ENCODE assay signal across 8 cellular contexts in genomic region chr10:95290446-95290800, GRCh38.
DNase-seq lines count a peak whose midpoint lies in the region; ATAC-seq lines count a peak whose summit lies in the region.

No MANE protein-coding gene starts in this region.

- DNase-seq in middle frontal gyrus (ENCODE audit: extremely low spot score, low spot score) (no peak), hippocampal formation (lab: John Stamatoyannopoulos, UW) (no peak), amygdala (lab: John Stamatoyannopoulos, UW) (no peak)

- H3K4me3 ChIP-seq in iPS-20b (ENCODE audit: low read length): peak overlapping the region; percentile 77
- H3K4me3 ChIP-seq in subcutaneous abdominal adipose tissue (ENCODE audit: low read depth in 1 of 5, low read length in 5 of 5): peak overlapping the region; percentile 72 to 92 (median 87)

- ATAC-seq in GM19035 (IDR thresholded peaks at IDR 0.05; ENCODE audit: unreplicated experiment) (peak; percentile 4), HG03064 (IDR thresholded peaks at IDR 0.05; ENCODE audit: low read depth, unreplicated experiment) (peak; percentile 4)

- H3K4me1 Mint-ChIP-seq in activated naive CD8-positive, alpha-beta T cell (ENCODE audit: low read depth): peaks cover 10% of the 10 kb centered on the region

- H3K36me3 Mint-ChIP-seq in activated naive CD8-positive, alpha-beta T cell: peaks cover 2% of the 10 kb centered on the region

- H3K27me3 ChIP-seq in iPS-20b (ENCODE audit: insufficient read depth, low read length) (peaks cover 42% of the 10 kb centered on the region), subcutaneous abdominal adipose tissue (ENCODE audit: control insufficient read depth in 5 of 5, insufficient read depth in 4 of 5, low read length in 5 of 5) (no peaks in the 10 kb centered on the region)

- H3K4me1 ChIP-seq in iPS-20b (ENCODE audit: insufficient read depth, low read length): peaks cover 39% of the 10 kb centered on the region
- H3K4me1 ChIP-seq in subcutaneous abdominal adipose tissue (ENCODE audit: control insufficient read depth in 5 of 5, insufficient read depth in 5 of 5, low read length in 5 of 5): peaks cover 5 to 52% (median 47%) of the 10 kb centered on the region in 5 donors

- H3K27me3 Mint-ChIP-seq in activated naive CD8-positive, alpha-beta T cell: peaks cover 35% of the 10 kb centered on the region

- no peaks in the 10 kb centered on the region for H3K9me3 Mint-ChIP-seq in activated naive CD8-positive, alpha-beta T cell (ENCODE audit: low read depth)

- H3K4me3 Mint-ChIP-seq in activated naive CD8-positive, alpha-beta T cell: peak overlapping the region; percentile 75

- H3K9ac ChIP-seq in iPS-20b (ENCODE audit: low read depth, low read length): peak overlapping the region; percentile 77
- peak overlapping the region in 4 of 5 donors; percentile 44 to 84 (median 83) for H3K9ac ChIP-seq in subcutaneous abdominal adipose tissue (ENCODE audit: low read length in 5 of 5)

- H3K36me3 ChIP-seq in iPS-20b (ENCODE audit: insufficient read depth, low read depth, low read length) (peaks cover 2% of the 10 kb centered on the region; the same call in 1 of the 2 replicates), subcutaneous abdominal adipose tissue (ENCODE audit: control insufficient read depth in 5 of 5, insufficient read depth in 5 of 5, low read length in 5 of 5) (no peaks in the 10 kb centered on the region)

- H3K27ac ChIP-seq in iPS-20b (ENCODE audit: low read length) (no peak overlapping the region), subcutaneous abdominal adipose tissue (ENCODE audit: low read depth, low read length) (peak overlapping the region; percentile 58)

- H3K27ac Mint-ChIP-seq in activated naive CD8-positive, alpha-beta T cell: no peak overlapping the region

- H3K9me3 ChIP-seq in iPS-20b (ENCODE audit: insufficient read depth, low read depth, low read length) (no peaks in the 10 kb centered on the region), subcutaneous abdominal adipose tissue (ENCODE audit: control insufficient read depth in 5 of 5, low read length in 5 of 5) (no peaks in the 10 kb centered on the region)
